11 cellular contexts compared by ENCODE assay signal in genomic region chr19:50820086-50820485, GRCh38. TPM values are rescaled to one million over a fixed set of nuclear protein-coding genes. Genes with fewer than 3 reads are reported as not detected.
DNase-seq lines count a peak whose midpoint lies in the region; ATAC-seq, FAIRE-seq and TF ChIP-seq lines count a peak whose summit lies in the region.
"Had no signal": no experiment of that assay in that cellular context is flagged by ENCODE, and none has a peak within 500 bp of the region (broad histone marks: within the 10 kb centered on the region; RNA-seq: fewer than 3 reads in every experiment).

No MANE protein-coding gene starts in this region.

- H3K4me1 ChIP-seq in mesenchymal stem cell (ENCODE audit: control insufficient read depth, insufficient read depth, low read depth, low read length) (peaks cover 2% of the 10 kb centered on the region), tibial nerve (peaks cover 0 to 20% (median 2%) of the 10 kb centered on the region in 4 donors)

- H3K36me3 ChIP-seq in mesenchymal stem cell (ENCODE audit: control insufficient read depth in 1 of 2, insufficient read depth in 2 of 2, low read depth in 1 of 2, low read length in 2 of 2) (no peaks in the 10 kb centered on the region), tibial nerve (no peaks in the 10 kb centered on the region)
- H3K36me3 ChIP-seq: WERI-Rb-1 had no signal

- POLR2A ChIA-PET in activated CD8-positive, alpha-beta T cell treated with anti-CD3 and anti-CD28 coated beads, Interleukin-2, amount 10 ng/mL, durations not matched to agents 7 days and 5 days (lab: Charles Lee) = interaction anchor here (4.0 kb wide), 1 partner anchor 16 kb away, joined by 26 read pairs; no protein-coding TSS in a partner anchor

- H3K27ac Mint-ChIP-seq in activated CD8-positive, alpha-beta T cell treated with anti-CD3 and anti-CD28 coated beads, Interleukin-2, amount 10 ng/mL, durations not matched to agents 7 days and 5 days = peak overlapping the region; percentile 65
- no peak overlapping the region for H3K27ac Mint-ChIP-seq in glutamatergic neuron (ENCODE audit: unreplicated experiment)

- CTCF ChIA-PET in activated CD8-positive, alpha-beta T cell treated with anti-CD3 and anti-CD28 coated beads, Interleukin-2, amount 10 ng/mL, durations not matched to agents 7 days and 5 days (lab: Charles Lee) = interaction anchor here (0.7 to 1.2 kb wide), 3 partner anchors 10 to 457 kb away, joined by 3 read pairs; no protein-coding TSS in a partner anchor

- H3K14ac ChIP-seq in mesenchymal stem cell (ENCODE audit: low read length in 2 of 2) = no peak overlapping the region

- H3K9me3 ChIP-seq in mesenchymal stem cell (ENCODE audit: control insufficient read depth, low read length) = no peaks in the 10 kb centered on the region
- no peaks in the 10 kb centered on the region for H3K9me3 ChIP-seq in tibial nerve

- TF ChIP-seq POLR2A in GM12892 (IDR thresholded peaks at IDR 0.05; ENCODE audit: low read depth, low read length) (no peak), tibial nerve (IDR thresholded peaks at IDR 0.05) (no peak)

- H3K27me3 Mint-ChIP-seq in activated CD8-positive, alpha-beta T cell treated with anti-CD3 and anti-CD28 coated beads, Interleukin-2, amount 10 ng/mL, durations not matched to agents 7 days and 5 days (ENCODE audit: low read depth) = peaks cover 55% of the 10 kb centered on the region
- peaks cover 19% of the 10 kb centered on the region for H3K27me3 Mint-ChIP-seq in glutamatergic neuron (ENCODE audit: unreplicated experiment)

- WGBS in mesenchymal stem cell = 28% methylated on average over 15 of the region's 15 CpGs
- 5 to 9% methylated on average over 13 to 15 of the region's 15 CpGs for WGBS in tibial nerve, 2 donors

- H4K8ac ChIP-seq in mesenchymal stem cell (ENCODE audit: low read length) = no peak overlapping the region

- peaks cover 44 to 77% of the 10 kb centered on the region in 2 experiments for H3K27me3 ChIP-seq in mesenchymal stem cell (ENCODE audit: control insufficient read depth in 1 of 2, insufficient read depth in 1 of 2, low read length in 2 of 2)
- peaks cover 0 to 89% of the 10 kb centered on the region in 2 donors for H3K27me3 ChIP-seq in tibial nerve

- H2AK5ac ChIP-seq in mesenchymal stem cell (ENCODE audit: low read length, severe bottlenecking) = no peak overlapping the region

- no peak overlapping the region for H3K9ac ChIP-seq in mesenchymal stem cell (ENCODE audit: low read length)

- no peak overlapping the region for H3K4me2 ChIP-seq in mesenchymal stem cell (ENCODE audit: low read length, poor library complexity, severe bottlenecking)

- H3K36me3 Mint-ChIP-seq in activated CD8-positive, alpha-beta T cell treated with anti-CD3 and anti-CD28 coated beads, Interleukin-2, amount 10 ng/mL, durations not matched to agents 7 days and 5 days (ENCODE audit: low read depth) = no peaks in the 10 kb centered on the region
- H3K36me3 Mint-ChIP-seq in glutamatergic neuron (ENCODE audit: unreplicated experiment) = peaks cover 9% of the 10 kb centered on the region

- H3K18ac ChIP-seq in mesenchymal stem cell (ENCODE audit: low read depth in 1 of 2, low read length in 2 of 2) = no peak overlapping the region

- H3K4me1 Mint-ChIP-seq in activated CD8-positive, alpha-beta T cell treated with anti-CD3 and anti-CD28 coated beads, Interleukin-2, amount 10 ng/mL, durations not matched to agents 7 days and 5 days (ENCODE audit: low read depth) = peaks cover 33% of the 10 kb centered on the region
- peaks cover 9% of the 10 kb centered on the region for H3K4me1 Mint-ChIP-seq in glutamatergic neuron (ENCODE audit: low read depth, unreplicated experiment)

- no peak overlapping the region for H2BK12ac ChIP-seq in mesenchymal stem cell (ENCODE audit: low read length in 2 of 2)

- H3K23ac ChIP-seq in mesenchymal stem cell (ENCODE audit: low read length in 2 of 2) = no peak overlapping the region

- TF ChIP-seq CTCF in glutamatergic neuron (IDR thresholded peaks at IDR 0.05; ENCODE audit: partially characterized antibody, unreplicated experiment) (no peak), tibial nerve (IDR thresholded peaks at IDR 0.05) (no peak)

- H3K79me1 ChIP-seq in mesenchymal stem cell (replicated peaks; ENCODE audit: low read length, poor library complexity, severe bottlenecking) = no peaks in the 10 kb centered on the region

- FAIRE-seq in GM12892 (lab: Jason Lieb, UNC) = peak; percentile 76

- no peak for TF ChIP-seq EP300 in tibial nerve (IDR thresholded peaks at IDR 0.05)

- no peak overlapping the region for H2BK5ac ChIP-seq in mesenchymal stem cell (ENCODE audit: low read depth, low read length, poor library complexity, severe bottlenecking)

- H2BK120ac ChIP-seq in mesenchymal stem cell (ENCODE audit: low read depth, low read length) = no peak overlapping the region

- H3K4ac ChIP-seq in mesenchymal stem cell (ENCODE audit: low read depth in 1 of 2, low read length in 2 of 2) = no peak overlapping the region

- H3K4me3 Mint-ChIP-seq in activated CD8-positive, alpha-beta T cell treated with anti-CD3 and anti-CD28 coated beads, Interleukin-2, amount 10 ng/mL, durations not matched to agents 7 days and 5 days = peak overlapping the region; percentile 52
- H3K4me3 Mint-ChIP-seq in glutamatergic neuron (ENCODE audit: unreplicated experiment) = no peak overlapping the region

- DNase-seq in COLO668 (lab: John Stamatoyannopoulos, UW; ENCODE audit: unreplicated experiment) (peak; percentile 22), GM12892 (ENCODE audit: insufficient read length) (no peak), mesenchymal stem cell (no peak), glutamatergic neuron (no peak), SK-N-DZ (ENCODE audit: low spot score) (no peak), tibial nerve (ENCODE audit: low spot score in 2 of 2) (no peak)
- DNase-seq in activated CD8-positive, alpha-beta T cell treated with anti-CD3 and anti-CD28 coated beads, Interleukin-2, amount 10 ng/mL, durations not matched to agents 7 days and 5 days = no peak
- DNase-seq: dermis blood vessel endothelial cell, DND-41, WERI-Rb-1 had no signal

- no peak overlapping the region for H2BK15ac ChIP-seq in mesenchymal stem cell (ENCODE audit: low read depth, poor library complexity, severe bottlenecking)

- H2AFZ ChIP-seq in mesenchymal stem cell (ENCODE audit: low read depth, low read length) = peak overlapping the region; percentile 47

- H3K9me3 Mint-ChIP-seq in activated CD8-positive, alpha-beta T cell treated with anti-CD3 and anti-CD28 coated beads, Interleukin-2, amount 10 ng/mL, durations not matched to agents 7 days and 5 days (ENCODE audit: insufficient read depth) = no peaks in the 10 kb centered on the region
- peaks cover 9% of the 10 kb centered on the region for H3K9me3 Mint-ChIP-seq in glutamatergic neuron (ENCODE audit: unreplicated experiment)

- H3K4me3 ChIP-seq in mesenchymal stem cell (ENCODE audit: insufficient read depth in 1 of 2, low read depth in 1 of 2, low read length in 2 of 2) (no peak overlapping the region), tibial nerve (no peak overlapping the region)

- no peak overlapping the region for H4K91ac ChIP-seq in mesenchymal stem cell (ENCODE audit: low read length)

- ATAC-seq in activated CD8-positive, alpha-beta T cell treated with anti-CD3 and anti-CD28 coated beads, Interleukin-2, amount 10 ng/mL, durations not matched to agents 7 days and 5 days = no peak
- no peak for ATAC-seq in GM21367 (IDR thresholded peaks at IDR 0.05; ENCODE audit: unreplicated experiment)

- H3K27ac ChIP-seq in mesenchymal stem cell (ENCODE audit: low read length, poor library complexity, severe bottlenecking) (no peak overlapping the region), tibial nerve (no peak overlapping the region)
- H3K27ac ChIP-seq: WERI-Rb-1 had no signal

RNA-seq across cellular contexts. Expression of gene KLK1, which starts 3.5 kb away (rescaled TPM):
- polyA plus RNA-seq in GM12892 (2012; ENCODE audit: missing spikeins) = 33.5 TPM
- total RNA-seq in activated CD8-positive, alpha-beta T cell treated with anti-CD3 and anti-CD28 coated beads, Interleukin-2, amount 10 ng/mL, durations not matched to agents 7 days and 5 days = under 1 TPM; 0.45 to 0.47 TPM
- 0.32 TPM for polyA plus RNA-seq in mesenchymal stem cell (2013, experiment 1 of 2)
- polyA plus RNA-seq in mesenchymal stem cell (2013, experiment 2 of 2) = 0.11 TPM
- total RNA-seq in glutamatergic neuron (ENCODE audit: unreplicated experiment) (0.49 TPM), tibial nerve (1 to 10 TPM in 2 of 4 donors, under 1 TPM in 1, not detected in 1; 0.78 to 1.8 (median 1.5) TPM)
- 0.74 and 2.4 TPM in 2 replicates for polyA plus RNA-seq in SK-N-DZ (2014; cell fraction: cytosol; rRNA removed)
- 0.21 and 1.4 TPM in 2 replicates for polyA plus RNA-seq in SK-N-DZ (2014; cell fraction: nucleus; rRNA removed)
- total RNA-seq: dermis blood vessel endothelial cell had no signal

RNA-seq across cellular contexts. Expression of gene KLK15, which starts 13.3 kb away (rescaled TPM):
- polyA plus RNA-seq in GM12892 (2012; ENCODE audit: missing spikeins) = not detected
- total RNA-seq in activated CD8-positive, alpha-beta T cell treated with anti-CD3 and anti-CD28 coated beads, Interleukin-2, amount 10 ng/mL, durations not matched to agents 7 days and 5 days = not detected
- not detected for polyA plus RNA-seq in mesenchymal stem cell (2013, experiment 1 of 2)
- polyA plus RNA-seq in mesenchymal stem cell (2013, experiment 2 of 2) = not detected
- total RNA-seq in glutamatergic neuron (ENCODE audit: unreplicated experiment) (not detected), tibial nerve (not detected)
- 0.45 and 0.53 TPM in 2 replicates for polyA plus RNA-seq in SK-N-DZ (2014; cell fraction: cytosol; rRNA removed)
- 0.65 TPM in 1 of 2 replicates, not detected in the other for polyA plus RNA-seq in SK-N-DZ (2014; cell fraction: nucleus; rRNA removed)
- total RNA-seq: dermis blood vessel endothelial cell had no signal

RNA-seq across cellular contexts. Expression of gene ACP4, which starts 29.9 kb away (rescaled TPM):
- not detected for polyA plus RNA-seq in GM12892 (2012; ENCODE audit: missing spikeins)
- not detected for total RNA-seq in activated CD8-positive, alpha-beta T cell treated with anti-CD3 and anti-CD28 coated beads, Interleukin-2, amount 10 ng/mL, durations not matched to agents 7 days and 5 days
- not detected for polyA plus RNA-seq in mesenchymal stem cell (2013, experiment 1 of 2)
- polyA plus RNA-seq in mesenchymal stem cell (2013, experiment 2 of 2) = not detected
- total RNA-seq in glutamatergic neuron (ENCODE audit: unreplicated experiment) (not detected), tibial nerve (not detected)
- polyA plus RNA-seq in SK-N-DZ (2014; cell fraction: cytosol; rRNA removed) = not detected in 2 replicates
- not detected in 2 replicates for polyA plus RNA-seq in SK-N-DZ (2014; cell fraction: nucleus; rRNA removed)
- total RNA-seq: dermis blood vessel endothelial cell had no signal

RNA-seq across cellular contexts. Expression of gene KLK3, which starts 34.6 kb away (rescaled TPM):
- polyA plus RNA-seq in GM12892 (2012; ENCODE audit: missing spikeins) = 0.21 TPM
- total RNA-seq in activated CD8-positive, alpha-beta T cell treated with anti-CD3 and anti-CD28 coated beads, Interleukin-2, amount 10 ng/mL, durations not matched to agents 7 days and 5 days = not detected
- polyA plus RNA-seq in mesenchymal stem cell (2013, experiment 1 of 2) = not detected
- polyA plus RNA-seq in mesenchymal stem cell (2013, experiment 2 of 2) = not detected
- total RNA-seq in glutamatergic neuron (ENCODE audit: unreplicated experiment) (not detected), tibial nerve (not detected)
- polyA plus RNA-seq in SK-N-DZ (2014; cell fraction: cytosol; rRNA removed) = 0.08 and 1.5 TPM in 2 replicates
- polyA plus RNA-seq in SK-N-DZ (2014; cell fraction: nucleus; rRNA removed) = 1.4 and 2.5 TPM in 2 replicates
- total RNA-seq: dermis blood vessel endothelial cell had no signal

RNA-seq across cellular contexts. Expression of gene GPR32, which starts 49.8 kb away (rescaled TPM):
- not detected for polyA plus RNA-seq in GM12892 (2012; ENCODE audit: missing spikeins)
- total RNA-seq in activated CD8-positive, alpha-beta T cell treated with anti-CD3 and anti-CD28 coated beads, Interleukin-2, amount 10 ng/mL, durations not matched to agents 7 days and 5 days = not detected
- not detected for polyA plus RNA-seq in mesenchymal stem cell (2013, experiment 1 of 2)
- not detected for polyA plus RNA-seq in mesenchymal stem cell (2013, experiment 2 of 2)
- total RNA-seq in glutamatergic neuron (ENCODE audit: unreplicated experiment) (not detected), tibial nerve (not detected)
- not detected in 2 replicates for polyA plus RNA-seq in SK-N-DZ (2014; cell fraction: cytosol; rRNA removed)
- not detected in 2 replicates for polyA plus RNA-seq in SK-N-DZ (2014; cell fraction: nucleus; rRNA removed)
- total RNA-seq: dermis blood vessel endothelial cell had no signal
